ENCODE assay signal across 10 cellular contexts in the genomic region with DNA sequence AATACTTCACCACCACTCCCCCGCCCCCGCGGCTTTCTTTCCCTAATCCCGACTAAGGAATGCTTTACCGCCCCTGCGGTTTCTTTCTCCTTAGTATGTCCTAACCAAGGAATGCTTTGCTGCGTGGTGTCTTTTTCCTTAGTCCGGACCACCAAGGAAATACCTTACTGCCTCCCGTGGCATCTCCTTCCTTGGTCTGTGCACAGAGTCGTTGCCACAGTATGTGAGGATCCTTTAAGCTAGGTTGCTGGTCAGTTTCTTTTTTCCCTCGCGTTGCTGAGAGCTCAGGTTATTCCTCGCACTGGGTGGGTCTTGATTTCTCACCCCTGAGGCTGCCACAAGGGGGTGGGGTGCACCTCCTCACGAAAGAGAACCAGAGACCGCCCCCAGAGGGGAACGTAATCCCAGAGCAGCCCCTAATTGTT.
A peak's percentile ranks its signal among the peaks of the same experiment; 100 is the strongest.
DNase-seq lines count a peak whose midpoint lies in the region; ATAC-seq and TF ChIP-seq lines count a peak whose summit lies in the region.
"Had no signal": no experiment of that assay in that cellular context is flagged by ENCODE, and none has a peak within 500 bp of the region (broad histone marks: within the 10 kb centered on the region; RNA-seq: fewer than 3 reads in every experiment).

No MANE protein-coding gene starts in this region.

- no peaks in the 10 kb centered on the region for H3K4me1 ChIP-seq in gastroesophageal sphincter
- no peaks in the 10 kb centered on the region for H3K4me1 ChIP-seq in rectal smooth muscle tissue (ENCODE audit: control insufficient read depth, insufficient read depth, low read length)
- H3K4me1 ChIP-seq: pancreas had no signal

- H3K36me3 Mint-ChIP-seq in activated B cell treated with CpG ODN at 0.5 μM for 24 hours (ENCODE audit: low read depth): peaks cover 2% of the 10 kb centered on the region
- H3K36me3 Mint-ChIP-seq in CD14-positive monocyte: peaks cover 33 to 42% of the 10 kb centered on the region in 2 donors

- no peaks in the 10 kb centered on the region for H3K9me3 Mint-ChIP-seq in activated B cell treated with CpG ODN at 0.5 μM for 24 hours
- peaks cover 0 to 2% (median 0%) of the 10 kb centered on the region in 7 donors for H3K9me3 Mint-ChIP-seq in CD14-positive monocyte

- H3K27me3 ChIP-seq in gastroesophageal sphincter (no peaks in the 10 kb centered on the region), rectal smooth muscle tissue (ENCODE audit: control insufficient read depth, insufficient read depth, low read length) (no peaks in the 10 kb centered on the region)
- H3K27me3 ChIP-seq: pancreas had no signal

- H3K27me3 Mint-ChIP-seq in activated B cell treated with CpG ODN at 0.5 μM for 24 hours (no peaks in the 10 kb centered on the region), CD14-positive monocyte (ENCODE audit: low read depth in 3 of 3) (peaks cover 0 to 3% (median 2%) of the 10 kb centered on the region in 3 donors)

- WGBS in gastroesophageal sphincter (ENCODE audit: low coverage in 1 of 2), 2 donors: 20 to 33% methylated on average over 1 to 12 of the region's 16 CpGs

- POLR2A ChIA-PET in activated B cell treated with CpG ODN at 0.5 μM for 24 hours (lab: Charles Lee): interaction anchor here (0.7 kb wide), 1 partner anchor 272 kb away, joined by 3 read pairs; no protein-coding TSS in a partner anchor

- H3K4me3 Mint-ChIP-seq in activated B cell treated with CpG ODN at 0.5 μM for 24 hours (peak overlapping the region; percentile 35), CD14-positive monocyte (no peak overlapping the region)

- H3K4me1 Mint-ChIP-seq in activated B cell treated with CpG ODN at 0.5 μM for 24 hours (peaks cover 3% of the 10 kb centered on the region), CD14-positive monocyte (peaks cover 4% of the 10 kb centered on the region)

- no peak for TF ChIP-seq POLR2A in gastroesophageal sphincter (IDR thresholded peaks at IDR 0.05)

- TF ChIP-seq EP300 in gastroesophageal sphincter (IDR thresholded peaks at IDR 0.05): no peak

- no peaks in the 10 kb centered on the region for H3K36me3 ChIP-seq in gastroesophageal sphincter
- H3K36me3 ChIP-seq in rectal smooth muscle tissue (ENCODE audit: control insufficient read depth, insufficient read depth, low read length): no peaks in the 10 kb centered on the region
- H3K36me3 ChIP-seq: pancreas had no signal

- peak overlapping the region in 2 of 4 donors; percentile 31 to 54 for H3K27ac ChIP-seq in gastroesophageal sphincter
- no peak overlapping the region for H3K27ac ChIP-seq in rectal smooth muscle tissue (ENCODE audit: low read depth, low read length)
- H3K27ac ChIP-seq: pancreas had no signal

- TF ChIP-seq CTCF in GM13977 (IDR thresholded peaks at IDR 0.05; ENCODE audit: extremely low read depth, insufficient read depth, missing control alignments) (peak; percentile 52), activated B cell treated with CpG ODN at 0.5 μM for 24 hours (IDR thresholded peaks at IDR 0.05) (no peak), gastroesophageal sphincter (IDR thresholded peaks at IDR 0.05) (peak in 2 of 4 experiments; percentile 35 to 44), CD14-positive monocyte (IDR thresholded peaks at IDR 0.05) (no peak)

- H3K4me3 ChIP-seq in gastroesophageal sphincter: peak overlapping the region; percentile 4 to 43
- peak overlapping the region; percentile 29 for H3K4me3 ChIP-seq in rectal smooth muscle tissue (ENCODE audit: low read length)
- H3K4me3 ChIP-seq: pancreas had no signal

- H3K9me3 ChIP-seq in gastroesophageal sphincter: no peaks in the 10 kb centered on the region
- H3K9me3 ChIP-seq: pancreas had no signal

- in situ Hi-C loops in GM13977 (cut with MboI; ENCODE audit: low pct_unique_long_range_greater_than_20kb, low sequenced_read_pairs, unreplicated experiment): no loop called here
- in situ Hi-C loops in G401 (cut with HindIII; ENCODE audit: low sequenced_read_pairs): no loop called here

- peak; percentile 15 for DNase-seq in GM13977 (ENCODE audit: low spot score)
- DNase-seq in activated B cell treated with CpG ODN at 0.5 μM for 24 hours: no peak
- DNase-seq in CD14-positive monocyte (ENCODE audit: low spot score): no peak
- no peak for DNase-seq in NCI-H1048 (lab: John Stamatoyannopoulos, UW)
- no peak for DNase-seq in G401 (ENCODE audit: low spot score)
- DNase-seq: GF-D8, pancreas had no signal

- CTCF ChIA-PET in activated B cell treated with CpG ODN at 0.5 μM for 24 hours (lab: Charles Lee): no interaction called here

- ATAC-seq in activated B cell treated with CpG ODN at 0.5 μM for 24 hours (ENCODE audit: low read depth) (no peak), gastroesophageal sphincter (peak; percentile 22), esophagus mucosa (no peak)
- ATAC-seq: pancreas had no signal

- H3K27ac Mint-ChIP-seq in activated B cell treated with CpG ODN at 0.5 μM for 24 hours (no peak overlapping the region), CD14-positive monocyte (peak overlapping the region in 1 of 7 donors; percentile 66)

- H3K9ac ChIP-seq in rectal smooth muscle tissue (ENCODE audit: low read length): no peak overlapping the region

- intact Hi-C loops in activated B cell treated with CpG ODN at 0.5 μM for 24 hours (cut with micrococcal nuclease) (loop anchor here (5.0 to 10.0 kb wide), 2 partner anchors 308 to 731 kb away; a partner anchor contains a TSS), CD14-positive monocyte (cut with micrococcal nuclease) (no loop called here)
